In genomic region chrX:10769165-10769564, GRCh38 we compare ENCODE assay signal across 8 cellular contexts.
DNase-seq lines count a peak whose midpoint lies in the region; ATAC-seq and TF ChIP-seq lines count a peak whose summit lies in the region.

No MANE protein-coding gene starts in this region.

- H3K27me3 Mint-ChIP-seq in activated CD8-positive, alpha-beta T cell treated with anti-CD3 and anti-CD28 coated beads, Interleukin-2, amount 10 ng/mL, durations not matched to agents 7 days and 5 days (ENCODE audit: low read depth): no peaks in the 10 kb centered on the region

- intact Hi-C loops in mucosa of descending colon (cut with DNase I, micrococcal nuclease): no loop called here

- POLR2A ChIA-PET in activated CD8-positive, alpha-beta T cell treated with anti-CD3 and anti-CD28 coated beads, Interleukin-2, amount 10 ng/mL, durations not matched to agents 7 days and 5 days (lab: Charles Lee): no interaction called here

- ATAC-seq in HG03103 (IDR thresholded peaks at IDR 0.05; ENCODE audit: low read depth, unreplicated experiment) (peak; percentile 63), mucosa of descending colon (peak; percentile 22)
- ATAC-seq in activated CD8-positive, alpha-beta T cell treated with anti-CD3 and anti-CD28 coated beads, Interleukin-2, amount 10 ng/mL, durations not matched to agents 7 days and 5 days: no peak

- H3K36me3 Mint-ChIP-seq in activated CD8-positive, alpha-beta T cell treated with anti-CD3 and anti-CD28 coated beads, Interleukin-2, amount 10 ng/mL, durations not matched to agents 7 days and 5 days (ENCODE audit: low read depth): no peaks in the 10 kb centered on the region

- H3K4me3 ChIP-seq in mucosa of descending colon: no peak overlapping the region

- H3K36me3 ChIP-seq in mucosa of descending colon (ENCODE audit: low read depth): no peaks in the 10 kb centered on the region

- no peaks in the 10 kb centered on the region for H3K9me3 Mint-ChIP-seq in activated CD8-positive, alpha-beta T cell treated with anti-CD3 and anti-CD28 coated beads, Interleukin-2, amount 10 ng/mL, durations not matched to agents 7 days and 5 days (ENCODE audit: insufficient read depth)

- no peaks in the 10 kb centered on the region for H3K9me3 ChIP-seq in mucosa of descending colon

- CTCF ChIA-PET in activated CD8-positive, alpha-beta T cell treated with anti-CD3 and anti-CD28 coated beads, Interleukin-2, amount 10 ng/mL, durations not matched to agents 7 days and 5 days (lab: Charles Lee): interaction anchor here (1.8 kb wide), 1 partner anchor 579 kb away, joined by 11 read pairs; no protein-coding TSS in a partner anchor

- no peak for TF ChIP-seq CTCF in mucosa of descending colon (IDR thresholded peaks at IDR 0.05)

- no peaks in the 10 kb centered on the region for H3K4me1 ChIP-seq in mucosa of descending colon (ENCODE audit: low read depth)

- no peak overlapping the region for H3K4me3 Mint-ChIP-seq in activated CD8-positive, alpha-beta T cell treated with anti-CD3 and anti-CD28 coated beads, Interleukin-2, amount 10 ng/mL, durations not matched to agents 7 days and 5 days

- no peak overlapping the region for H3K27ac Mint-ChIP-seq in activated CD8-positive, alpha-beta T cell treated with anti-CD3 and anti-CD28 coated beads, Interleukin-2, amount 10 ng/mL, durations not matched to agents 7 days and 5 days

- no peaks in the 10 kb centered on the region for H3K4me1 Mint-ChIP-seq in activated CD8-positive, alpha-beta T cell treated with anti-CD3 and anti-CD28 coated beads, Interleukin-2, amount 10 ng/mL, durations not matched to agents 7 days and 5 days (ENCODE audit: low read depth)

- DNase-seq in SKM-1 treated with dmso at 0.1 percent for 144 hours (lab: John Stamatoyannopoulos, UW; ENCODE audit: unreplicated experiment) (peak; percentile 10), SKM-1 (lab: John Stamatoyannopoulos, UW; ENCODE audit: unreplicated experiment) (no peak), NCI-H345 treated with DMSO at 0.1 percent for 48 hours (lab: John Stamatoyannopoulos, UW; ENCODE audit: unreplicated experiment) (peak; percentile 71), cerebellum (ENCODE audit: low spot score) (peak; percentile 3), mucosa of descending colon (no peak)
- DNase-seq in activated CD8-positive, alpha-beta T cell treated with anti-CD3 and anti-CD28 coated beads, Interleukin-2, amount 10 ng/mL, durations not matched to agents 7 days and 5 days: no peak
- DNase-seq in NK-92 treated with Interleukin-12 subunit alpha and Interleukin-12 subunit beta, amount 100 ng/mL, for 24 hours (lab: John Stamatoyannopoulos, UW): no peak

Comparison
In these comparisons a context has a peak if more than half of its experiments do, and no peak if none do; other contexts are left out.
1. DNase-seq: peak in SKM-1 treated with dmso at 0.1 percent for 144 hours (single experiment), NCI-H345 treated with DMSO at 0.1 percent for 48 hours (single experiment) and cerebellum (single experiment); none in SKM-1 (single experiment), mucosa of descending colon (0 of 3), activated CD8-positive, alpha-beta T cell treated with anti-CD3 and anti-CD28 coated beads, Interleukin-2, amount 10 ng/mL, durations not matched to agents 7 days and 5 days (single experiment) and NK-92 treated with Interleukin-12 subunit alpha and Interleukin-12 subunit beta, amount 100 ng/mL, for 24 hours (single experiment).